8 cellular contexts compared by ENCODE assay signal in the genomic region with DNA sequence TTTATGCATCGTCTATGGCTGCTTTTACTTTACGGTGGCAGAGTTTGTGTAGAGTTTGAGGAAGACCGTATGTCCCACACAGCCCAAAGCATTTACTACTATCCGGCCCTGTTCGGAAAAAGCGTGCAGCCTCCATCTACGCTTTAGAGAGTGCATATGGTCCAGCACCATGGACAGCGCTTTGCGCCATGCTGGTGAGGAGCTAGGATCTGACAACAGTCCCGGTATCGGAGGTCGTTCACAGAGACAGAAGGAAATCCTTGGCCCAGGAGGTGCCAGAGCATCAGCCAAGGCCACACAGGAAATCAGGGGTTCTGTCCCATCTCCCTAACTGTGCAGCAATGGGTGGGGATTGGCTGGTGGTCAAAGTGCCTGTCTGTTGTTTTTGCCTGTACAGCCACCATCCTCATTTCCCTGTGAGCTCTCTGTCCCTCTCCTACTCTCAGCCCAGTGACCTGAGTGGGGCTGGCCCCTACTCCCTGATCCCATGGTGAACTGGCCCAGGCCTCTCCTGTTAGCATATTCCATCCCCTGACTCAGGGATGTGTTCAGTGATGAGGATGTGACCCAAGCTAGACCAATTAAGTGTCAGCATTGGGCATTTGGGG. TPM values are rescaled to one million over a fixed set of nuclear protein-coding genes. Genes with fewer than 3 reads are reported as not detected.
DNase-seq lines count a peak whose midpoint lies in the region; ATAC-seq and TF ChIP-seq lines count a peak whose summit lies in the region.

No MANE protein-coding gene starts in this region.

- TF ChIP-seq CTCF in foreskin keratinocyte (conservative IDR thresholded peaks at IDR 0.05): no peak

- intact Hi-C loops in posterior vena cava (cut with DNase I): no loop called here

- peak; percentile 62 for ATAC-seq in foreskin keratinocyte
- ATAC-seq in GM21381 (IDR thresholded peaks at IDR 0.05; ENCODE audit: unreplicated experiment): no peak

- H3K4me1 ChIP-seq in foreskin keratinocyte: no peaks in the 10 kb centered on the region

- DNase-seq in AG20443 (ENCODE audit: low spot score) (peak; percentile 84), M059J (ENCODE audit: low read depth) (peak; percentile 50), activated T-cell treated with anti-CD3 and anti-CD28 coated beads for 4 hours (peak; percentile 18), foreskin keratinocyte (peak; percentile 10 to 51), posterior vena cava (ENCODE audit: low spot score) (peak; percentile 90), NCI-H2081 treated with DMSO at 0.1 percent for 48 hours (lab: John Stamatoyannopoulos, UW) (no peak), NCI-H2029 (lab: John Stamatoyannopoulos, UW) (no peak)

- no peak overlapping the region for H3K27ac ChIP-seq in foreskin keratinocyte

- no peaks in the 10 kb centered on the region for H3K27me3 ChIP-seq in foreskin keratinocyte

RNA-seq across cellular contexts. Expression of gene PRODH2, which starts 16.2 kb away (rescaled TPM):
- not detected in 2 replicates for total RNA-seq in M059J (2014; rRNA removed; shearing (Covaris generic))
- total RNA-seq in foreskin keratinocyte (not detected in 2 replicates), posterior vena cava (not detected)
- polyA plus RNA-seq in foreskin keratinocyte: not detected in 2 replicates

RNA-seq across cellular contexts. Expression of gene NPHS1, which starts 23.5 kb away (rescaled TPM):
- not detected in 2 replicates for total RNA-seq in M059J (2014; rRNA removed; shearing (Covaris generic))
- total RNA-seq in foreskin keratinocyte (not detected in 2 replicates), posterior vena cava (not detected)
- polyA plus RNA-seq in foreskin keratinocyte: not detected in 2 replicates

RNA-seq across cellular contexts. Expression of gene KIRREL2, which starts 27.9 kb away (rescaled TPM):
- 0.07 and 0.17 TPM in 2 replicates for total RNA-seq in M059J (2014; rRNA removed; shearing (Covaris generic))
- 0.04 TPM in 1 of 2 replicates, not detected in the other for total RNA-seq in foreskin keratinocyte
- 0.01 TPM in 1 of 2 replicates, not detected in the other for polyA plus RNA-seq in foreskin keratinocyte
- total RNA-seq in posterior vena cava: not detected

RNA-seq across cellular contexts. Expression of gene APLP1, which starts 39.6 kb away (rescaled TPM):
- 42.4 and 51.5 TPM in 2 replicates for total RNA-seq in M059J (2014; rRNA removed; shearing (Covaris generic))
- total RNA-seq in foreskin keratinocyte (0.95 and 1.2 TPM in 2 replicates), posterior vena cava (1 to 10 TPM; 3.9 to 7.3 TPM)
- polyA plus RNA-seq in foreskin keratinocyte: 1.4 and 1.8 TPM in 2 replicates

RNA-seq across cellular contexts. Expression of gene ARHGAP33, which starts 53.4 kb away (rescaled TPM):
- 1.5 and 4.2 TPM in 2 replicates for total RNA-seq in M059J (2014; rRNA removed; shearing (Covaris generic))
- 2.2 and 3.8 TPM in 2 replicates for total RNA-seq in foreskin keratinocyte
- 2.6 and 2.7 TPM in 2 replicates for polyA plus RNA-seq in foreskin keratinocyte
- total RNA-seq in posterior vena cava: 1 to 10 TPM; 6.2 to 9.6 TPM

Comparison
In these comparisons a context has a peak if more than half of its experiments do, and no peak if none do; other contexts are left out.
1. DNase-seq: peak in AG20443 (single experiment), M059J (single experiment), activated T-cell treated with anti-CD3 and anti-CD28 coated beads for 4 hours (single experiment), foreskin keratinocyte (2 of 2) and posterior vena cava (single experiment); none in NCI-H2081 treated with DMSO at 0.1 percent for 48 hours (single experiment) and NCI-H2029 (single experiment).